8 cellular contexts compared by ENCODE assay signal in genomic region chr17:36072431-36073121, GRCh38. TPM values are rescaled to one million over a fixed set of nuclear protein-coding genes. Genes with fewer than 3 reads are reported as not detected.
DNase-seq lines count a peak whose midpoint lies in the region; ATAC-seq and TF ChIP-seq lines count a peak whose summit lies in the region.

No MANE protein-coding gene starts in this region.

- peaks cover 0 to 3% (median 0%) of the 10 kb centered on the region in 7 donors for H3K9me3 Mint-ChIP-seq in CD14-positive monocyte
- peaks cover 4% of the 10 kb centered on the region for H3K9me3 Mint-ChIP-seq in progenitor cell of endocrine pancreas (ENCODE audit: low read depth)

- intact Hi-C loops in CD14-positive monocyte (cut with micrococcal nuclease): loop anchor here in 1 of 2 donors (5.0 to 10.0 kb wide), 3 partner anchors 58 to 95 kb away; partner anchors contain the start of gene CCL23

- 38% methylated on average over 12 of the region's 12 CpGs for WGBS in suprapubic skin

- H3K36me3 ChIP-seq in suprapubic skin: no peaks in the 10 kb centered on the region

- H3K27ac Mint-ChIP-seq in CD14-positive monocyte (peak overlapping the region in 1 of 7 donors; percentile 11), progenitor cell of endocrine pancreas (no peak overlapping the region)

- H3K4me1 Mint-ChIP-seq in CD14-positive monocyte (peaks cover 14% of the 10 kb centered on the region), progenitor cell of endocrine pancreas (ENCODE audit: low read depth) (peaks cover 1% of the 10 kb centered on the region)

- H3K27me3 Mint-ChIP-seq in CD14-positive monocyte (ENCODE audit: low read depth in 3 of 3): peaks cover 0 to 4% (median 0%) of the 10 kb centered on the region in 3 donors
- no peaks in the 10 kb centered on the region for H3K27me3 Mint-ChIP-seq in progenitor cell of endocrine pancreas

- H3K27me3 ChIP-seq in suprapubic skin: no peaks in the 10 kb centered on the region

- no peaks in the 10 kb centered on the region for H3K4me1 ChIP-seq in suprapubic skin

- TF ChIP-seq CTCF in CD14-positive monocyte (IDR thresholded peaks at IDR 0.05): peak; percentile 92
- peak; percentile 63 for TF ChIP-seq CTCF in fibroblast of villous mesenchyme (IDR thresholded peaks at IDR 0.05; ENCODE audit: insufficient read depth, low read depth, low read length)
- TF ChIP-seq CTCF in progenitor cell of endocrine pancreas (IDR thresholded peaks at IDR 0.05; ENCODE audit: unreplicated experiment): peak; percentile 81
- TF ChIP-seq CTCF in suprapubic skin (IDR thresholded peaks at IDR 0.05): peak in 1 of 2 donors; percentile 49

- TF ChIP-seq EP300 in suprapubic skin (IDR thresholded peaks at IDR 0.05): no peak

- ATAC-seq in GM19372 (IDR thresholded peaks at IDR 0.05; ENCODE audit: low read depth, unreplicated experiment): peak; percentile 75
- ATAC-seq in GM18909 (IDR thresholded peaks at IDR 0.05; ENCODE audit: poor library complexity, unreplicated experiment): no peak

- no peaks in the 10 kb centered on the region for H3K9me3 ChIP-seq in suprapubic skin

- no peak overlapping the region for H3K27ac ChIP-seq in suprapubic skin

- DNase-seq in CD14-positive monocyte (ENCODE audit: low spot score): peak; percentile 54
- peak; percentile 21 for DNase-seq in NCI-H774 (lab: John Stamatoyannopoulos, UW)
- DNase-seq in activated T-cell treated with anti-CD3 and anti-CD28 coated beads for 48 hours (ENCODE audit: low read depth): peak; percentile 74
- DNase-seq in fibroblast of villous mesenchyme (ENCODE audit: low read depth): peak; percentile 14
- DNase-seq in progenitor cell of endocrine pancreas (ENCODE audit: low spot score, unreplicated experiment): peak; percentile 62
- DNase-seq in suprapubic skin (ENCODE audit: low spot score in 2 of 2): no peak

- no peaks in the 10 kb centered on the region for H3K36me3 Mint-ChIP-seq in CD14-positive monocyte
- H3K36me3 Mint-ChIP-seq in progenitor cell of endocrine pancreas (ENCODE audit: insufficient read depth): no peaks in the 10 kb centered on the region

- no peak overlapping the region for H3K4me3 ChIP-seq in fibroblast of villous mesenchyme (ENCODE audit: low read depth, low read length)
- no peak overlapping the region for H3K4me3 ChIP-seq in suprapubic skin

- no peak overlapping the region for H3K4me3 Mint-ChIP-seq in CD14-positive monocyte
- no peak overlapping the region for H3K4me3 Mint-ChIP-seq in progenitor cell of endocrine pancreas (ENCODE audit: low read depth)

- no peak for TF ChIP-seq POLR2A in suprapubic skin (IDR thresholded peaks at IDR 0.05)

RNA-seq across cellular contexts. Expression of gene CCL18, which starts 8.5 kb away (rescaled TPM):
- polyA plus RNA-seq in CD14-positive monocyte: not detected
- under 0.01 TPM in 1 of 2 replicates, not detected in the other for total RNA-seq in fibroblast of villous mesenchyme
- not detected in 2 replicates for total RNA-seq in progenitor cell of endocrine pancreas
- total RNA-seq in suprapubic skin: 1 to 10 TPM in 1 of 4 donors, not detected in 3; 1.5 TPM

RNA-seq across cellular contexts. Expression of gene CCL3, which starts 17.4 kb away (rescaled TPM):
- 100 to 1,000 TPM; 161 to 190 TPM for polyA plus RNA-seq in CD14-positive monocyte
- total RNA-seq in fibroblast of villous mesenchyme (not detected in 2 replicates), progenitor cell of endocrine pancreas (not detected in 2 replicates), suprapubic skin (under 1 TPM in 1 of 4 donors, not detected in 3; 0.79 TPM)

RNA-seq across cellular contexts. Expression of gene CCL4, which starts 31.1 kb away (rescaled TPM):
- polyA plus RNA-seq in CD14-positive monocyte: 10 to 100 TPM; 40.6 to 41.7 TPM
- total RNA-seq in fibroblast of villous mesenchyme (not detected in 2 replicates), progenitor cell of endocrine pancreas (not detected in 2 replicates), suprapubic skin (under 1 TPM in 1 of 4 donors, not detected in 3; 0.97 TPM)

RNA-seq across cellular contexts. Expression of gene CCL23, which starts 54.8 kb away (rescaled TPM):
- polyA plus RNA-seq in CD14-positive monocyte: under 1 TPM in 1 of 2 donors, not detected in 1; 0.89 TPM
- not detected in 2 replicates for total RNA-seq in fibroblast of villous mesenchyme
- total RNA-seq in progenitor cell of endocrine pancreas: not detected in 2 replicates
- total RNA-seq in suprapubic skin: 10 to 100 TPM in 1 of 4 donors, not detected in 3; 11.5 TPM

Comparison
In these comparisons a context has a peak if more than half of its experiments do, and no peak if none do; other contexts are left out.
1. DNase-seq: peak in CD14-positive monocyte (single experiment), NCI-H774 (single experiment), activated T-cell treated with anti-CD3 and anti-CD28 coated beads for 48 hours (single experiment), fibroblast of villous mesenchyme (single experiment) and progenitor cell of endocrine pancreas (single experiment); none in suprapubic skin (0 of 2).